Comparison of ENCODE assay signal across 21 cellular contexts in the genomic region with DNA sequence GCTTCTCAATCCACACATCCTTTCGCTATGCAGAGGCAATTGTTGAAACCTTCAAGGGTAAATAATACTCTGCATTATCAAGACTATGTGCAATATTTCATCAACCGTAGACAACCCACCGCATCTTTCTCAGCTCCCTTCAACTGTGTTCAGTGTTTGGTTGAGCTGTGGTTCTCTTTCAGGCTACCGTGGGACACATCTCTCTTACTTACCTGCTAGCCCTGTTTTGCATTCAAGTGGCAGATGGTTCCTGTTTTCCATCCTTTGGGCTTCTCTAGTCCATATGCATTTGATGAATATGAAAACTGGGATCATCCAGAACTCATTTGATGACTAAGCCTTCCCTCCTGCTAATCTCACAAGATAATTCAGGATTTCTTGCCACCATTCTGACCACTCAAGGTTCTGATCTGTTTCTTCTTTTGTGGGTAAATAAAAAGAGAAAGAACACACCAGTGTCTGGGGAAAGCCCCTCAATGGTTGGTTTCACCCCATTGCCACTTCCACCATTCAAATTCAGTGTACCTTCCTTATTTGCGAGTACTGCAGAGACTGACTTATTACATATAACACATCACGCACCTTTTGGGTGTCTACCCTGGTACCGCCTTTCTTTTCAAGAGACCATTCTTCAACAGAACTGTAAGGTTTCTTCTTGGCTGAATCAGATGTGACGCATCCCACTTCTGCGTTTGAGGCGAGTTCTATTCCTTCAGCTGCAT.
"Had no signal": no experiment of that assay in that cellular context is flagged by ENCODE, and none has a peak within 500 bp of the region (broad histone marks: within the 10 kb centered on the region; RNA-seq: fewer than 3 reads in every experiment).

No MANE protein-coding gene starts in this region.

- H3K4me2 ChIP-seq: neural progenitor cell had no signal

- H3K4me3 Mint-ChIP-seq: activated CD4-positive, alpha-beta memory T cell treated with anti-CD3 and anti-CD28 coated beads, Interleukin-2, amount 10 ng/mL, durations not matched to agents 7 days and 5 days; activated CD8-positive, alpha-beta memory T cell treated with anti-CD3 and anti-CD28 coated beads, Interleukin-2, amount 10 ng/mL, durations not matched to agents 7 days and 5 days; neural progenitor cell; stimulated activated naive CD8-positive, alpha-beta T cell treated with anti-CD3 and anti-CD28 coated beads, Interleukin-15, Interleukin-2, amounts not matched to agents 100 ng/mL and 50 ng/mL, for 24 hours had no signal

- ATAC-seq: activated CD8-positive, alpha-beta memory T cell treated with anti-CD3 and anti-CD28 coated beads, Interleukin-2, amount 10 ng/mL, durations not matched to agents 7 days and 5 days; gastrocnemius medialis; left lung had no signal

- H3K36me3 Mint-ChIP-seq: activated CD8-positive, alpha-beta memory T cell treated with anti-CD3 and anti-CD28 coated beads, Interleukin-2, amount 10 ng/mL, durations not matched to agents 7 days and 5 days; neural progenitor cell had no signal

- H3K9me3 Mint-ChIP-seq: neural progenitor cell; stimulated activated naive CD8-positive, alpha-beta T cell treated with anti-CD3 and anti-CD28 coated beads, Interleukin-15, Interleukin-2, amounts not matched to agents 100 ng/mL and 50 ng/mL, for 24 hours had no signal

- H3K27me3 ChIP-seq: brain microvascular endothelial cell, gastrocnemius medialis, heart left ventricle, left lung, neural progenitor cell, right atrium auricular region, tibial nerve, vagina had no signal

- H3K9me3 ChIP-seq: gastrocnemius medialis, heart left ventricle, left lung, prostate gland, right atrium auricular region, tibial nerve, vagina had no signal

- H3K27ac Mint-ChIP-seq: activated CD4-positive, alpha-beta memory T cell treated with anti-CD3 and anti-CD28 coated beads, Interleukin-2, amount 10 ng/mL, durations not matched to agents 7 days and 5 days; activated CD8-positive, alpha-beta memory T cell treated with anti-CD3 and anti-CD28 coated beads, Interleukin-2, amount 10 ng/mL, durations not matched to agents 7 days and 5 days; neural progenitor cell; stimulated activated naive CD8-positive, alpha-beta T cell treated with anti-CD3 and anti-CD28 coated beads, Interleukin-15, Interleukin-2, amounts not matched to agents 100 ng/mL and 50 ng/mL, for 24 hours had no signal

- DNase-seq: activated CD4-positive, alpha-beta memory T cell treated with anti-CD3 and anti-CD28 coated beads, Interleukin-2, amount 10 ng/mL, durations not matched to agents 7 days and 5 days; activated CD4-positive, alpha-beta T cell treated with anti-CD3 and anti-CD28 coated beads for 48 hours; activated CD4-positive, CD25-positive, alpha-beta regulatory T cell; activated CD8-positive, alpha-beta memory T cell treated with anti-CD3 and anti-CD28 coated beads, Interleukin-2, amount 10 ng/mL, durations not matched to agents 7 days and 5 days; activated naive CD4-positive, alpha-beta T cell; aorta; brain microvascular endothelial cell; erythroblast; gastrocnemius medialis; heart left ventricle; left lung; midbrain; stimulated activated CD4-positive, alpha-beta T cell treated with anti-CD3 and anti-CD28 coated beads, Interleukin-2, amount 100 ng/mL, for 24 hours; T-helper 9 cell had no signal

- H3K36me3 ChIP-seq: brain microvascular endothelial cell, gastrocnemius medialis, left lung, neural progenitor cell, prostate gland had no signal

- H3K9ac ChIP-seq: neural progenitor cell had no signal

- H3K4me1 ChIP-seq: gastrocnemius medialis, left lung, neural progenitor cell, prostate gland, vagina had no signal

- H3K4me1 Mint-ChIP-seq: activated CD8-positive, alpha-beta memory T cell treated with anti-CD3 and anti-CD28 coated beads, Interleukin-2, amount 10 ng/mL, durations not matched to agents 7 days and 5 days had no signal

- H2AFZ ChIP-seq: neural progenitor cell had no signal

- H3K27ac ChIP-seq: brain microvascular endothelial cell, coronary artery, gastrocnemius medialis, heart left ventricle, left lung, neural progenitor cell, prostate gland, right atrium auricular region, tibial nerve, vagina had no signal

- H3K4me3 ChIP-seq: coronary artery, gastrocnemius medialis, heart left ventricle, left lung, neural progenitor cell, prostate gland, right atrium auricular region, tibial nerve, vagina had no signal
